31 cellular contexts compared by ENCODE assay signal in genomic region chr1:168640184-168640583, GRCh38.
"Had no signal": no experiment of that assay in that cellular context is flagged by ENCODE, and none has a peak within 500 bp of the region (broad histone marks: within the 10 kb centered on the region; RNA-seq: fewer than 3 reads in every experiment).

No MANE protein-coding gene starts in this region.

- H3K4me1 ChIP-seq: neural progenitor cell, parathyroid adenoma, spleen, vagina had no signal

- H3K27me3 Mint-ChIP-seq: type B pancreatic cell had no signal

- H3K9me3 ChIP-seq: ovary, psoas muscle, spleen, suprapubic skin, testis, tibial artery, transverse colon, upper lobe of right lung, vagina had no signal

- H3K9me3 Mint-ChIP-seq: naive thymus-derived CD4-positive, alpha-beta T cell; natural killer cell; nephron; neural progenitor cell; stimulated activated memory B cell treated with anti-CD40 and anti-IgM and Interleukin-4, amounts not matched to agents 10 μg/mL and 1 μg/mL and 100 μg/mL, for 72 hours; stimulated activated naive CD8-positive, alpha-beta T cell treated with anti-CD3 and anti-CD28 coated beads, Interleukin-15, Interleukin-2, amounts not matched to agents 100 ng/mL and 50 ng/mL, for 24 hours had no signal

- H3K4me2 ChIP-seq: neural progenitor cell had no signal

- H3K4me1 Mint-ChIP-seq: natural killer cell; neural progenitor cell; stimulated activated memory B cell treated with anti-CD40 and anti-IgM and Interleukin-4, amounts not matched to agents 10 μg/mL and 1 μg/mL and 100 μg/mL, for 72 hours had no signal

- H3K4me3 ChIP-seq: neural progenitor cell, ovary, psoas muscle, skin epidermis, smooth muscle cell, spleen, suprapubic skin, testis, tibial artery, transverse colon, upper lobe of right lung, vagina had no signal

- H3K36me3 Mint-ChIP-seq: naive thymus-derived CD4-positive, alpha-beta T cell; natural killer cell; neural progenitor cell; stimulated activated memory B cell treated with anti-CD40 and anti-IgM and Interleukin-4, amounts not matched to agents 10 μg/mL and 1 μg/mL and 100 μg/mL, for 72 hours; type B pancreatic cell had no signal

- H3K27ac ChIP-seq: neural progenitor cell, ovary, parathyroid adenoma, psoas muscle, skin epidermis, spleen, suprapubic skin, testis, tibial artery, transverse colon, upper lobe of right lung, vagina had no signal

- H3K36me3 ChIP-seq: neural progenitor cell, ovary, spleen, suprapubic skin, tibial artery, transverse colon, upper lobe of right lung, vagina had no signal

- H3K9ac ChIP-seq: neural progenitor cell, parathyroid adenoma had no signal

- H3K4me3 Mint-ChIP-seq: naive thymus-derived CD4-positive, alpha-beta T cell; natural killer cell; nephron; neural progenitor cell; stimulated activated memory B cell treated with anti-CD40 and anti-IgM and Interleukin-4, amounts not matched to agents 10 μg/mL and 1 μg/mL and 100 μg/mL, for 72 hours; stimulated activated naive CD8-positive, alpha-beta T cell treated with anti-CD3 and anti-CD28 coated beads, Interleukin-15, Interleukin-2, amounts not matched to agents 100 ng/mL and 50 ng/mL, for 24 hours; type B pancreatic cell had no signal

- H3K27ac Mint-ChIP-seq: naive thymus-derived CD4-positive, alpha-beta T cell; natural killer cell; nephron; neural progenitor cell; progenitor cell of endocrine pancreas; stimulated activated memory B cell treated with anti-CD40 and anti-IgM and Interleukin-4, amounts not matched to agents 10 μg/mL and 1 μg/mL and 100 μg/mL, for 72 hours; stimulated activated naive CD8-positive, alpha-beta T cell treated with anti-CD3 and anti-CD28 coated beads, Interleukin-15, Interleukin-2, amounts not matched to agents 100 ng/mL and 50 ng/mL, for 24 hours; type B pancreatic cell had no signal

- H2AFZ ChIP-seq: neural progenitor cell, parathyroid adenoma had no signal

- DNase-seq: naive thymus-derived CD4-positive, alpha-beta T cell; natural killer cell; occipital lobe; ovary; posterior cingulate gyrus; psoas muscle; right cardiac atrium; spleen; stimulated activated CD4-positive, alpha-beta T cell treated with anti-CD3 and anti-CD28 coated beads, Interleukin-12 subunit alpha, Interleukin-12 subunit beta, amount 100 ng/mL, for 4 hours; stimulated activated CD4-positive, alpha-beta T cell treated with anti-CD3 and anti-CD28 coated beads, Interleukin-1b, Interleukin-23, amount 100 ng/mL, for 48 hours; stimulated activated CD4-positive, alpha-beta T cell treated with anti-CD3 and anti-CD28 coated beads, Interleukin-4, amount 100 ng/mL, for 1 hour; stimulated activated CD4-positive, alpha-beta T cell treated with anti-CD3 and anti-CD28 coated beads, Interleukin-4, amount 100 ng/mL, for 4 hours; stimulated activated CD8-positive, alpha-beta memory T cell treated with anti-CD3 and anti-CD28 coated beads, Interleukin-4, amount 100 ng/mL, for 48 hours; stimulated activated naive CD4-positive, alpha-beta T cell; substantia nigra; testis; tibial artery; transverse colon; upper lobe of right lung had no signal

- ATAC-seq: naive thymus-derived CD4-positive, alpha-beta T cell; natural killer cell; psoas muscle; right cardiac atrium; sciatic nerve; stimulated activated memory B cell treated with anti-CD40 and anti-IgM and Interleukin-4, amounts not matched to agents 10 μg/mL and 1 μg/mL and 100 μg/mL, for 72 hours; upper lobe of right lung had no signal

- H3K27me3 ChIP-seq: neural progenitor cell, ovary, spleen, suprapubic skin, testis, tibial artery, transverse colon, upper lobe of right lung, vagina had no signal
